In genomic region chr7:23710000-23710399, GRCh38 we compare ENCODE assay signal across 20 cellular contexts. TPM values are rescaled to one million over a fixed set of nuclear protein-coding genes. Genes with fewer than 3 reads are reported as not detected.
DNase-seq lines count a peak whose midpoint lies in the region; ATAC-seq, FAIRE-seq and TF ChIP-seq lines count a peak whose summit lies in the region.
"Had no signal": no experiment of that assay in that cellular context is flagged by ENCODE, and none has a peak within 500 bp of the region (broad histone marks: within the 10 kb centered on the region; RNA-seq: fewer than 3 reads in every experiment).

STK31 (plus strand) TSS chr7:23710219; CDS start chr7:23710286, 67 bp downstream.

- TF ChIP-seq POLR2A in H1 (IDR thresholded peaks at IDR 0.05; ENCODE audit: control extremely low read depth in 1 of 2, low read depth in 2 of 2, low read length in 2 of 2): no peak

- no peak within 1 kb of the TSS for H3K27ac ChIP-seq in H9 (ENCODE audit: insufficient read length, low read depth, low read length)
- no peak within 1 kb of the TSS for H3K27ac ChIP-seq in H1 (ENCODE audit: low read depth, low read length)
- peak within 1 kb of the TSS; percentile 57 for H3K27ac ChIP-seq in muscle layer of duodenum (ENCODE audit: low read length)
- no peak within 1 kb of the TSS for H3K27ac ChIP-seq in upper lobe of right lung
- H3K27ac ChIP-seq: C4-2B had no signal

- H4K91ac ChIP-seq in H9 (ENCODE audit: insufficient read length, low read depth, low read length) (no peak within 1 kb of the TSS), H1 (replicated peaks; ENCODE audit: insufficient read length, low read length) (no peak within 1 kb of the TSS)

- no peak within 1 kb of the TSS for H2BK5ac ChIP-seq in H9 (ENCODE audit: insufficient read length, low read length)
- H2BK5ac ChIP-seq in H1 (ENCODE audit: low read depth, low read length): no peak within 1 kb of the TSS; the same call in 1 of the 2 replicates

- H3K4me1 Mint-ChIP-seq in H9: no peaks in the 10 kb centered on the region

- H4K8ac ChIP-seq in H9 (replicated peaks; ENCODE audit: insufficient read length, low read depth, low read length) (no peak within 1 kb of the TSS), H1 (ENCODE audit: extremely low read depth, insufficient read depth, low read length) (0 out of 2 replicates have a peak within 1 kb of the TSS, but pooled peaks have one; percentile 79)

- no peak within 1 kb of the TSS for H2AFZ ChIP-seq in H9 (ENCODE audit: low read length)
- H2AFZ ChIP-seq in H1 (ENCODE audit: low read length): no peak within 1 kb of the TSS

- H3K9me3 Mint-ChIP-seq in H9: peaks cover 13 to 14% of the 10 kb centered on the region in 2 experiments

- H4K20me1 ChIP-seq in H9 (ENCODE audit: control insufficient read depth, insufficient read depth, insufficient read length): no peaks in the 10 kb centered on the region
- H4K20me1 ChIP-seq in H1 (replicated peaks in 1 of 2; ENCODE audit: control insufficient read depth in 1 of 2, insufficient read depth in 2 of 2, low read length in 2 of 2): no peaks in the 10 kb centered on the region

- H3T11ph ChIP-seq in H9 (ENCODE audit: low read length): no peak within 1 kb of the TSS

- intact Hi-C loops in upper lobe of right lung (cut with DNase I) (loop anchor here (5.0 kb wide), 1 partner anchor 138 kb away; no protein-coding TSS in a partner anchor), posterior vena cava (cut with DNase I) (loop anchor here (5.0 to 10.0 kb wide), 2 partner anchors 135 to 138 kb away; no protein-coding TSS in a partner anchor)

- H3K79me1 ChIP-seq in H9 (ENCODE audit: insufficient read depth, low read depth, low read length, poor library complexity, severe bottlenecking): no peaks in the 10 kb centered on the region
- no peaks in the 10 kb centered on the region for H3K79me1 ChIP-seq in H1 (ENCODE audit: low read depth, low read length)

- no peaks in the 10 kb centered on the region; the same call in 1 of the 2 replicates for H3K27me3 Mint-ChIP-seq in H9 (ENCODE audit: low read depth)

- no peak for TF ChIP-seq EP300 in H1 (IDR thresholded peaks at IDR 0.05; ENCODE audit: borderline replicate concordance in 1 of 2, low read depth in 2 of 2, low read length in 2 of 2)

- no peak within 1 kb of the TSS for H2BK12ac ChIP-seq in H9 (ENCODE audit: insufficient read length, low read depth, low read length)
- no peak within 1 kb of the TSS for H2BK12ac ChIP-seq in H1 (ENCODE audit: low read depth, low read length)

- H3K9ac ChIP-seq in H9 (ENCODE audit: extremely low read depth, insufficient read length, low read length) (no peak within 1 kb of the TSS), H1 (replicated peaks in 1 of 4; ENCODE audit: extremely low read depth in 1 of 4, low read depth in 3 of 4, low read length in 3 of 4) (no peak within 1 kb of the TSS)
- H3K9ac ChIP-seq: SK-N-SH had no signal

- CTCF ChIA-PET in H1 (lab: Charles Lee; ENCODE audit: partially characterized antibody): interaction anchor here (0.8 to 8.0 kb wide), 16 partner anchors 8 to 433 kb away, joined by 3 to 90 read pairs (median 5); no protein-coding TSS in a partner anchor

- peak within 1 kb of the TSS in 1 of 3 experiments; percentile 24; a peak in 2 of 7 replicates for H3K27ac Mint-ChIP-seq in H9

- DNase-seq in H9: peak; percentile 45
- no peak for DNase-seq in H1 (ENCODE audit: low read depth in 1 of 2, low spot score in 2 of 2)
- no peak for DNase-seq in upper lobe of right lung
- DNase-seq in dermis blood vessel endothelial cell: no peak
- no peak for DNase-seq in posterior vena cava (ENCODE audit: low spot score)
- DNase-seq: AML-193, DMS79 treated with DMSO at 0.1 percent for 48 hours, KBM-7, NCI-H1105 treated with DMSO at 0.1 percent for 48 hours, NCI-H1694, NCI-H226, NCI-H524, PC-3, RPMI8226, SHP77 treated with DMSO at 0.1 percent for 48 hours, SK-N-SH had no signal

- TF ChIP-seq CTCF in H9 (conservative IDR thresholded peaks at IDR 0.05) (no peak), H1 (IDR thresholded peaks at IDR 0.05; ENCODE audit: control extremely low read depth in 1 of 3, insufficient read depth in 1 of 3, low read depth in 1 of 3, low read length in 3 of 3) (no peak), upper lobe of right lung (IDR thresholded peaks at IDR 0.05) (no peak)

- no CpG with 5 or more reads among the region's 33 CpGs for WGBS in H9 (ENCODE audit: extremely low coverage, insufficient read length, low lambda C conversion rate)
- WGBS in H1 (ENCODE audit: extremely low coverage in 1 of 2, insufficient coverage in 1 of 2, insufficient read length in 1 of 2, insufficient replicate concordance in 2 of 2, low coverage in 1 of 2, low lambda C conversion rate in 2 of 2, missing lambda C conversion rate in 1 of 2), 2 experiments: 91% methylated on average over 32 of the region's 33 CpGs; no CpG with 5 or more reads in 1 of the 2 experiments

- TF ChIP-seq RAD21 in H1 (IDR thresholded peaks at IDR 0.05 in 1 of 2, conservative IDR thresholded peaks at IDR 0.05 in 1 of 2; ENCODE audit: low read depth in 2 of 2, low read length in 2 of 2): no peak

- H2AK5ac ChIP-seq in H9 (ENCODE audit: insufficient read length, low read length) (no peak within 1 kb of the TSS), H1 (ENCODE audit: low read depth, low read length) (no peak within 1 kb of the TSS)

- H3K23ac ChIP-seq in H9 (ENCODE audit: insufficient read length, low read depth, low read length) (no peak within 1 kb of the TSS), H1 (ENCODE audit: insufficient read length) (no peak within 1 kb of the TSS)

- H3K79me2 ChIP-seq in H9 (ENCODE audit: insufficient read depth, low read length) (no peaks in the 10 kb centered on the region), H1 (ENCODE audit: control insufficient read depth in 1 of 2, insufficient read depth in 2 of 2, low read length in 2 of 2) (no peaks in the 10 kb centered on the region)

- H3K23me2 ChIP-seq in H9 (ENCODE audit: insufficient read length, low read depth, low read length, poor library complexity, severe bottlenecking): no peaks in the 10 kb centered on the region
- H3K23me2 ChIP-seq in H1 (ENCODE audit: low read depth, low read length): no peaks in the 10 kb centered on the region

- H2BK20ac ChIP-seq in H9 (ENCODE audit: low read depth, low read length, poor library complexity, severe bottlenecking) (no peak within 1 kb of the TSS), H1 (ENCODE audit: low read length) (no peak within 1 kb of the TSS)

- H3K4me2 ChIP-seq in H9 (ENCODE audit: insufficient read depth, insufficient read length, low read length): no peak within 1 kb of the TSS
- no peak within 1 kb of the TSS for H3K4me2 ChIP-seq in H1 (ENCODE audit: insufficient read depth in 1 of 2, low read depth in 2 of 2, low read length in 2 of 2)
- H3K4me2 ChIP-seq: SK-N-SH had no signal

- H4K5ac ChIP-seq in H9 (ENCODE audit: insufficient read length, low read depth, low read length): no peak within 1 kb of the TSS
- H4K5ac ChIP-seq in H1 (ENCODE audit: insufficient read length, low read depth, low read length): no peak within 1 kb of the TSS

- H3K18ac ChIP-seq in H9 (ENCODE audit: insufficient read length, low read depth, low read length): no peak within 1 kb of the TSS
- H3K18ac ChIP-seq in H1 (ENCODE audit: extremely low read depth, low read length): no peak within 1 kb of the TSS

- H3K27me3 ChIP-seq in H9 (ENCODE audit: insufficient read depth, low read length): no peaks in the 10 kb centered on the region
- no peaks in the 10 kb centered on the region for H3K27me3 ChIP-seq in H1 (replicated peaks in 1 of 4; ENCODE audit: control insufficient read depth in 3 of 4, extremely low read depth in 1 of 4, insufficient read depth in 3 of 4, low read length in 3 of 4)
- no peaks in the 10 kb centered on the region for H3K27me3 ChIP-seq in muscle layer of duodenum (ENCODE audit: low read depth, low read length)
- H3K27me3 ChIP-seq in upper lobe of right lung: no peaks in the 10 kb centered on the region

- H3K14ac ChIP-seq in H9 (ENCODE audit: insufficient read depth, low read length): no peak within 1 kb of the TSS
- no peak within 1 kb of the TSS for H3K14ac ChIP-seq in H1 (ENCODE audit: insufficient read length)

- H2BK120ac ChIP-seq in H9 (ENCODE audit: low read depth, low read length, poor library complexity, severe bottlenecking): no peak within 1 kb of the TSS
- no peak within 1 kb of the TSS for H2BK120ac ChIP-seq in H1 (replicated peaks; ENCODE audit: low read depth, low read length)

- H3K9me3 ChIP-seq in H9 (ENCODE audit: control insufficient read depth, low read depth, low read length): peaks cover 12% of the 10 kb centered on the region
- H3K9me3 ChIP-seq in H1 (ENCODE audit: insufficient read depth in 2 of 2, low read depth in 1 of 2, low read length in 1 of 2): peaks cover 0 to 6% of the 10 kb centered on the region in 2 experiments; a peak in 1 of 4 replicates
- H3K9me3 ChIP-seq in muscle layer of duodenum (ENCODE audit: control insufficient read depth in 1 of 2, low read length in 2 of 2): peaks cover 7 to 19% of the 10 kb centered on the region in 2 donors
- no peaks in the 10 kb centered on the region for H3K9me3 ChIP-seq in upper lobe of right lung

- POLR2A ChIA-PET in H1 (lab: Charles Lee; ENCODE audit: partially characterized antibody): interaction anchor here (0.8 to 1.4 kb wide), 4 partner anchors 19 to 179 kb away, joined by 3 read pairs; no protein-coding TSS in a partner anchor

- H3K4me1 ChIP-seq in H9 (ENCODE audit: insufficient read depth, low read length) (no peaks in the 10 kb centered on the region), H1 (replicated peaks in 1 of 4; ENCODE audit: control insufficient read depth in 3 of 4, insufficient read depth in 4 of 4, low read length in 3 of 4) (no peaks in the 10 kb centered on the region), muscle layer of duodenum (ENCODE audit: control insufficient read depth in 1 of 2, insufficient read depth in 2 of 2, low read length in 2 of 2) (no peaks in the 10 kb centered on the region), upper lobe of right lung (no peaks in the 10 kb centered on the region)

- H3K4me3 ChIP-seq in H1 (ENCODE audit: extremely low read depth in 1 of 4, insufficient read depth in 2 of 4, low read depth in 3 of 4, low read length in 4 of 4): no peak within 1 kb of the TSS
- no peak within 1 kb of the TSS for H3K4me3 ChIP-seq in muscle layer of duodenum (ENCODE audit: low read depth in 1 of 2, low read length in 2 of 2)
- H3K4me3 ChIP-seq in upper lobe of right lung: no peak within 1 kb of the TSS

- H2BK15ac ChIP-seq in H9 (ENCODE audit: low read depth, low read length) (no peak within 1 kb of the TSS), H1 (ENCODE audit: low read length) (no peak within 1 kb of the TSS)

- H3K36me3 ChIP-seq in H1 (ENCODE audit: control insufficient read depth in 2 of 4, insufficient read depth in 4 of 4, low read length in 3 of 4) (peaks cover 0 to 10% (median 8%) of the 10 kb centered on the region in 4 experiments; a peak in 4 of 8 replicates), muscle layer of duodenum (ENCODE audit: control insufficient read depth in 1 of 2, insufficient read depth in 2 of 2, low read length in 2 of 2) (peaks cover 6 to 10% of the 10 kb centered on the region in 2 donors), upper lobe of right lung (no peaks in the 10 kb centered on the region)

- no peak within 1 kb of the TSS for H3K4ac ChIP-seq in H9 (ENCODE audit: low read depth, low read length)
- no peak within 1 kb of the TSS for H3K4ac ChIP-seq in H1 (replicated peaks; ENCODE audit: insufficient read length, low read depth, low read length)

- H3K36me3 Mint-ChIP-seq in H9 (ENCODE audit: insufficient read depth in 1 of 3, low read depth in 3 of 3): peaks cover 16 to 17% (median 17%) of the 10 kb centered on the region in 3 experiments

- no peak within 1 kb of the TSS for H3K4me3 Mint-ChIP-seq in H9

- no peak within 1 kb of the TSS for H3K56ac ChIP-seq in H9 (ENCODE audit: insufficient read length, low read depth, low read length)
- H3K56ac ChIP-seq in H1 (replicated peaks; ENCODE audit: insufficient read length, low read depth, low read length): no peak within 1 kb of the TSS

- ATAC-seq in upper lobe of right lung: peak; percentile 31
- no peak for ATAC-seq in SK-N-SH treated with all-trans-retinoic acid at 6 μM for 48 hours
- ATAC-seq: HCT116, PC-3 had no signal

- FAIRE-seq in H1 (lab: Jason Lieb, UNC): no peak

RNA-seq across cellular contexts. Expression of gene STK31, which starts in this region (rescaled TPM):
- total RNA-seq in H9 (2021) (0.24 and 0.33 TPM in 2 replicates), upper lobe of right lung (1.1 TPM), dermis blood vessel endothelial cell (0.17 and 0.19 TPM in 2 replicates), posterior vena cava (under 1 TPM; 0.14 to 0.62 TPM)
- total RNA-seq in H1 (2021; fragmentation: NEBNext Ultra II Directional; extraction: Animal tissue kit (Norgen Biotek cat#: 25700)): 0.10 and 0.32 TPM in 2 replicates
- polyA plus RNA-seq in H1 (2011; rRNA removed): 0.13 and 0.15 TPM in 2 replicates
- 0.18 TPM for polyA plus RNA-seq in H1 (2011; cell fraction: cytosol; rRNA removed)
- 0.07 TPM for polyA plus RNA-seq in H1 (2011; cell fraction: nucleus; rRNA removed)
- polyA plus RNA-seq in H1 (2012, experiment 1 of 2): 0.15 to 0.53 TPM (median 0.32 TPM) in 4 replicates
- polyA plus RNA-seq in H1 (2012, experiment 2 of 2): not detected
- 0.22 TPM for polyA plus RNA-seq in H1 (2013, experiment 1 of 2)
- polyA plus RNA-seq in H1 (2013, experiment 2 of 2): 0.13 TPM
- 0.46 and 0.57 TPM in 2 replicates for polyA minus RNA-seq in H1 (2011; rRNA and poly(A)+ RNA removed)
- not detected for polyA minus RNA-seq in H1 (2011; cell fraction: cytosol; rRNA and poly(A)+ RNA removed)
- 1.8 TPM for polyA minus RNA-seq in H1 (2011; cell fraction: nucleus; rRNA and poly(A)+ RNA removed)

Comparison
In these comparisons a context has a peak if more than half of its experiments do, and no peak if none do; other contexts are left out.
1. Peak in DNase-seq in H9; RNA of the gene not detected or under 1 TPM.